ENCODE assay signal across 8 cellular contexts in the genomic region with DNA sequence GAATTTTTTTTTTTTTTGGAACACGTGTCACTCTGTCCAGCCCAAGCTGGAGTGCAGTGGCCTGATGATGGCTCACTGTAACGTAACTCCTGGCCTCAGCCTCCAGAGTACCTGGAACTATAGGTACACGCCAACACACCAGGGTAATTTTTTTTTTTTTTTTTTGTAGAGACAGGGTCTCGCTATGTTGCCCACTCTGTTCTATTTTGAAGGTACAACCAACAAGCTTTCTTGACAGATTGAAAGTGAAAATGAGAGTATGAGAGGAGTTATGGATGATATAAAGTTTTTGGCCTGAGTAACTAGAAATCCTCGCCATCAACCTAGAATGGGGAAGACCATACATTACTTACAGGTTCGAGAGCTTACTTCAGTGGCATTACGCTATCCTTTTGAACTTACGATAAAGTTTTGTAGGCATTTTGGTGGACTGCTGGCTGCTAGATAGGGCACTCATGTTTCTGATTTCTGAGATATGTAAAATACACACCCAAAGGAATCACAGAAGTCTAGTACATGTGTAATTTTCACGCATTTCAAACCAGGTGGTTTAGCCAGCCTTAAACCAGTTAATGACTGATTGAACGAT. TPM values are rescaled to one million over a fixed set of nuclear protein-coding genes. Genes with fewer than 3 reads are reported as not detected.
DNase-seq lines count a peak whose midpoint lies in the region; ATAC-seq and TF ChIP-seq lines count a peak whose summit lies in the region.

No MANE protein-coding gene starts in this region.

- peaks cover 44% of the 10 kb centered on the region for H3K79me2 ChIP-seq in PC-9 (ENCODE audit: low read depth)

- no peaks in the 10 kb centered on the region for H3K9me2 ChIP-seq in PC-9 (ENCODE audit: insufficient read depth)

- peak overlapping the region; percentile 97 for H3K27ac Mint-ChIP-seq in activated naive CD4-positive, alpha-beta T cell treated with anti-CD3 and anti-CD28 coated beads, Interleukin-2, amount 50 U/mL, for 24 hours
- peak overlapping the region; percentile 92 to 93 for H3K27ac Mint-ChIP-seq in natural killer cell treated with Interleukin-12 subunit alpha and Interleukin-12 subunit beta and Interleukin-15 and Interleukin-18, amount 100 ng/mL, for 72 hours

- H3K27me3 Mint-ChIP-seq in activated naive CD4-positive, alpha-beta T cell treated with anti-CD3 and anti-CD28 coated beads, Interleukin-2, amount 50 U/mL, for 24 hours = no peaks in the 10 kb centered on the region
- no peaks in the 10 kb centered on the region for H3K27me3 Mint-ChIP-seq in natural killer cell treated with Interleukin-12 subunit alpha and Interleukin-12 subunit beta and Interleukin-15 and Interleukin-18, amount 100 ng/mL, for 72 hours

- TF ChIP-seq CTCF in PC-9 (conservative IDR thresholded peaks at IDR 0.05) = no peak

- peak overlapping the region; percentile 85 for H3K4me3 Mint-ChIP-seq in activated naive CD4-positive, alpha-beta T cell treated with anti-CD3 and anti-CD28 coated beads, Interleukin-2, amount 50 U/mL, for 24 hours
- H3K4me3 Mint-ChIP-seq in natural killer cell treated with Interleukin-12 subunit alpha and Interleukin-12 subunit beta and Interleukin-15 and Interleukin-18, amount 100 ng/mL, for 72 hours = peak overlapping the region; percentile 96

- H3K4me1 Mint-ChIP-seq in activated naive CD4-positive, alpha-beta T cell treated with anti-CD3 and anti-CD28 coated beads, Interleukin-2, amount 50 U/mL, for 24 hours = peaks cover 61% of the 10 kb centered on the region
- peaks cover 29 to 52% of the 10 kb centered on the region in 2 donors for H3K4me1 Mint-ChIP-seq in natural killer cell treated with Interleukin-12 subunit alpha and Interleukin-12 subunit beta and Interleukin-15 and Interleukin-18, amount 100 ng/mL, for 72 hours (ENCODE audit: low read depth in 2 of 2)

- no peaks in the 10 kb centered on the region for H4K20me1 ChIP-seq in PC-9 (ENCODE audit: insufficient read depth)

- peak overlapping the region; percentile 86 for H3K4me3 ChIP-seq in PC-9
- H3K4me3 ChIP-seq in ectodermal cell (ENCODE audit: insufficient read depth, low read depth, low read length) = peak overlapping the region; percentile 94

- WGBS in ectodermal cell, 2 experiments = 45 to 46% methylated on average over 10 of the region's 10 CpGs

- peak overlapping the region; percentile 98 for H3K4me2 ChIP-seq in PC-9

- peak; percentile 9 for ATAC-seq in HG02852 (IDR thresholded peaks at IDR 0.05; ENCODE audit: unreplicated experiment)
- ATAC-seq in natural killer cell treated with Interleukin-12 subunit alpha and Interleukin-12 subunit beta and Interleukin-15 and Interleukin-18, amount 100 ng/mL, for 72 hours = peak in 1 of 2 donors; percentile 36

- H3F3A ChIP-seq in PC-9 (ENCODE audit: insufficient read depth, low read depth) = peaks cover 27% of the 10 kb centered on the region; the same call in 1 of the 2 replicates

- H3K9me3 ChIP-seq in PC-9 (ENCODE audit: insufficient read depth, low read depth) (no peaks in the 10 kb centered on the region), ectodermal cell (ENCODE audit: control insufficient read depth, low read length) (no peaks in the 10 kb centered on the region)

- H3K27ac ChIP-seq in PC-9 (peak overlapping the region; percentile 61), ectodermal cell (ENCODE audit: insufficient read depth, low read depth, low read length, poor library complexity, severe bottlenecking) (no peak overlapping the region)

- DNase-seq in activated naive CD4-positive, alpha-beta T cell treated with anti-CD3 and anti-CD28 coated beads, Interleukin-2, amount 50 U/mL, for 16 hours = no peak
- no peak for DNase-seq in PC-9
- DNase-seq in natural killer cell treated with Interleukin-12 subunit alpha and Interleukin-12 subunit beta and Interleukin-15 and Interleukin-18, amount 100 ng/mL, for 72 hours (ENCODE audit: low spot score) = no peak
- DNase-seq in middle frontal gyrus (ENCODE audit: extremely low spot score, low spot score) = no peak
- no peak for DNase-seq in stimulated activated CD4-positive, alpha-beta T cell treated with anti-CD3 and anti-CD28 coated beads, Interleukin-4, amount 100 ng/mL, for 4 hours

- H2AFZ ChIP-seq in PC-9 = peak overlapping the region; percentile 95

- peaks cover 16% of the 10 kb centered on the region for H3K36me3 Mint-ChIP-seq in activated naive CD4-positive, alpha-beta T cell treated with anti-CD3 and anti-CD28 coated beads, Interleukin-2, amount 50 U/mL, for 24 hours
- peaks cover 6% of the 10 kb centered on the region for H3K36me3 Mint-ChIP-seq in natural killer cell treated with Interleukin-12 subunit alpha and Interleukin-12 subunit beta and Interleukin-15 and Interleukin-18, amount 100 ng/mL, for 72 hours

- POLR2A ChIA-PET in PC-9 (lab: Charles Lee; ENCODE audit: unreplicated experiment) = no interaction called here

- H3K9me3 Mint-ChIP-seq in activated naive CD4-positive, alpha-beta T cell treated with anti-CD3 and anti-CD28 coated beads, Interleukin-2, amount 50 U/mL, for 24 hours = no peaks in the 10 kb centered on the region
- no peaks in the 10 kb centered on the region for H3K9me3 Mint-ChIP-seq in natural killer cell treated with Interleukin-12 subunit alpha and Interleukin-12 subunit beta and Interleukin-15 and Interleukin-18, amount 100 ng/mL, for 72 hours

- peaks cover 39% of the 10 kb centered on the region for H3K4me1 ChIP-seq in PC-9 (replicated peaks; ENCODE audit: insufficient read depth)
- H3K4me1 ChIP-seq in ectodermal cell (ENCODE audit: control insufficient read depth, insufficient read depth, low read length) = no peaks in the 10 kb centered on the region

- CTCF ChIA-PET in PC-9 (lab: Charles Lee) = interaction anchor here (0.5 to 0.7 kb wide), 4 partner anchors 17 to 1598 kb away, joined by 4 to 8 read pairs (median 4); no protein-coding TSS in a partner anchor

- H3K27me3 ChIP-seq in PC-9 (ENCODE audit: insufficient read depth, low read depth) (no peaks in the 10 kb centered on the region), ectodermal cell (ENCODE audit: control insufficient read depth, insufficient read depth, low read length, poor library complexity, severe bottlenecking) (no peaks in the 10 kb centered on the region)

- BruUV-seq in PC-9 (replicated peaks; lab: Mats Ljungman, UMichigan) = TSS peak; percentile 82

- intact Hi-C loops in PC-9 (cut with micrococcal nuclease; ENCODE audit: unreplicated experiment) = no loop called here

- H3K36me3 ChIP-seq in PC-9 (ENCODE audit: low read depth) (no peaks in the 10 kb centered on the region), ectodermal cell (ENCODE audit: control insufficient read depth, insufficient read depth, low read length) (no peaks in the 10 kb centered on the region)

RNA-seq across cellular contexts. Expression of gene CDC42SE2, which starts 0.8 kb away (rescaled TPM):
- total RNA-seq in PC-9 (2021) = 27.3 and 32.8 TPM in 2 replicates
- 42.0 TPM for polyA plus RNA-seq in ectodermal cell (2013, experiment 1 of 4)
- 39.5 TPM for polyA plus RNA-seq in ectodermal cell (2013, experiment 2 of 4)
- polyA plus RNA-seq in ectodermal cell (2013, experiment 3 of 4) = 32.9 TPM
- polyA plus RNA-seq in ectodermal cell (2013, experiment 4 of 4) = 33.6 TPM
- total RNA-seq in natural killer cell treated with Interleukin-12 subunit alpha and Interleukin-12 subunit beta and Interleukin-15 and Interleukin-18, amount 100 ng/mL, for 72 hours = 100 to 1,000 TPM in 1 of 2 donors, 10 to 100 TPM in 1; 78.2 to 120 TPM
